ENCODE assay signal across 13 cellular contexts in genomic region chr18:12895016-12895415, GRCh38. TPM values are rescaled to one million over a fixed set of nuclear protein-coding genes. Genes with fewer than 3 reads are reported as not detected.
DNase-seq lines count a peak whose midpoint lies in the region; ATAC-seq and TF ChIP-seq lines count a peak whose summit lies in the region.
"Had no signal": no experiment of that assay in that cellular context is flagged by ENCODE, and none has a peak within 500 bp of the region (broad histone marks: within the 10 kb centered on the region; RNA-seq: fewer than 3 reads in every experiment).

No MANE protein-coding gene starts in this region.

- H3K4ac ChIP-seq in IMR-90 (ENCODE audit: low read depth, low read length), result no peak overlapping the region
- H3K4ac ChIP-seq in trophoblast cell (ENCODE audit: low read depth, low read length), result no peak overlapping the region

- H3K9me3 Mint-ChIP-seq in activated naive CD8-positive, alpha-beta T cell treated with anti-CD3 and anti-CD28 coated beads for 36 hours, result no peaks in the 10 kb centered on the region
- H3K9me3 Mint-ChIP-seq: CD8-positive, alpha-beta T cell had no signal

- H3K9ac ChIP-seq in IMR-90 (ENCODE audit: low read depth, low read length) (no peak overlapping the region), trophoblast cell (ENCODE audit: low read length) (no peak overlapping the region)

- H3K4me2 ChIP-seq in IMR-90 (ENCODE audit: low read depth, low read length), result no peak overlapping the region
- H3K4me2 ChIP-seq in trophoblast cell (ENCODE audit: low read length), result no peak overlapping the region

- H3K4me3 ChIP-seq in IMR-90 (ENCODE audit: insufficient read depth, low read depth, low read length) (no peak overlapping the region), trophoblast cell (ENCODE audit: low read depth, low read length) (no peak overlapping the region)

- no peak overlapping the region for H2AK9ac ChIP-seq in IMR-90 (replicated peaks; ENCODE audit: low read depth, low read length, poor library complexity)

- no peak overlapping the region for H4K12ac ChIP-seq in trophoblast cell (ENCODE audit: low read depth, low read length)

- no peaks in the 10 kb centered on the region for H3K79me2 ChIP-seq in trophoblast cell (ENCODE audit: control insufficient read depth, insufficient read depth, low read length, poor library complexity)

- no peaks in the 10 kb centered on the region for H3K9me1 ChIP-seq in IMR-90 (ENCODE audit: insufficient read depth, low read length)

- H2BK12ac ChIP-seq in trophoblast cell (ENCODE audit: low read length), result no peak overlapping the region

- CTCF ChIA-PET in IMR-90 (lab: Yijun Ruan, JAX), result no interaction called here

- TF ChIP-seq CTCF in IMR-90 (conservative IDR thresholded peaks at IDR 0.05; ENCODE audit: low read depth, low read length), result no peak

- H3K27ac ChIP-seq in IMR-90 (ENCODE audit: insufficient read depth, low read length) (no peak overlapping the region), trophoblast cell (ENCODE audit: low read depth, low read length) (no peak overlapping the region)

- peaks cover 23% of the 10 kb centered on the region for H3K4me1 Mint-ChIP-seq in activated naive CD8-positive, alpha-beta T cell treated with anti-CD3 and anti-CD28 coated beads for 36 hours

- H3K36me3 Mint-ChIP-seq in activated naive CD8-positive, alpha-beta T cell treated with anti-CD3 and anti-CD28 coated beads for 36 hours, result no peaks in the 10 kb centered on the region
- H3K36me3 Mint-ChIP-seq: CD14-positive monocyte; CD8-positive, alpha-beta T cell had no signal

- H3K27me3 Mint-ChIP-seq in activated naive CD8-positive, alpha-beta T cell treated with anti-CD3 and anti-CD28 coated beads for 36 hours, result peaks cover 41% of the 10 kb centered on the region

- H4K5ac ChIP-seq in IMR-90 (ENCODE audit: low read depth, low read length), result no peak overlapping the region

- H3K79me1 ChIP-seq in IMR-90 (ENCODE audit: low read depth in 1 of 2, low read length in 2 of 2) (no peaks in the 10 kb centered on the region), trophoblast cell (ENCODE audit: low read length) (no peaks in the 10 kb centered on the region)

- dilution Hi-C loops in IMR-90 (cut with HindIII; ENCODE audit: low sequenced_read_pairs, unreplicated experiment), result no loop called here

- no peak overlapping the region for H3K56ac ChIP-seq in IMR-90 (ENCODE audit: extremely low read depth, insufficient read depth, low read length)

- H2BK120ac ChIP-seq in IMR-90 (ENCODE audit: low read depth, low read length), result no peak overlapping the region
- H2BK120ac ChIP-seq in trophoblast cell (ENCODE audit: insufficient read depth, low read length, poor library complexity), result no peak overlapping the region

- no CpG with 5 or more reads among the region's 1 CpG for WGBS in IMR-90 (ENCODE audit: extremely low coverage in 2 of 2, insufficient read length in 1 of 2), 2 experiments
- no CpG with 5 or more reads among the region's 1 CpG for WGBS in trophoblast cell (ENCODE audit: extremely low coverage, insufficient coverage, insufficient read length)

- H3K9me3 ChIP-seq in IMR-90 (ENCODE audit: control insufficient read depth, insufficient read depth, low read length), result peaks cover 7% of the 10 kb centered on the region
- no peaks in the 10 kb centered on the region for H3K9me3 ChIP-seq in trophoblast cell (ENCODE audit: insufficient read depth, low read depth, low read length)

- POLR2A ChIA-PET in IMR-90 (lab: Charles Lee; ENCODE audit: unreplicated experiment), result no interaction called here

- H3K14ac ChIP-seq in IMR-90 (replicated peaks; ENCODE audit: low read depth, low read length) (no peak overlapping the region), trophoblast cell (ENCODE audit: low read length) (no peak overlapping the region)

- TF ChIP-seq POLR2A in IMR-90 (IDR thresholded peaks at IDR 0.05; ENCODE audit: low read depth, low read length), result no peak

- no peak overlapping the region for H3K4me3 Mint-ChIP-seq in activated naive CD8-positive, alpha-beta T cell treated with anti-CD3 and anti-CD28 coated beads for 36 hours
- H3K4me3 Mint-ChIP-seq: CD8-positive, alpha-beta T cell had no signal

- no peak for ATAC-seq in IMR-90 (ENCODE audit: low read depth)
- peak; percentile 75 for ATAC-seq in stimulated activated naive CD8-positive, alpha-beta T cell treated with anti-CD3 and anti-CD28 coated beads, Interleukin-15, Interleukin-2, amounts not matched to agents 100 U/mL and 50 U/mL, for 24 hours
- no peak for ATAC-seq in HG02610 (IDR thresholded peaks at IDR 0.05; ENCODE audit: unreplicated experiment)
- ATAC-seq: CD8-positive, alpha-beta T cell; HCT116 had no signal

- no peak overlapping the region for H2AFZ ChIP-seq in IMR-90 (replicated peaks; ENCODE audit: low read length, poor library complexity)
- H2AFZ ChIP-seq in trophoblast cell (ENCODE audit: insufficient read depth, low read length, poor library complexity), result no peak overlapping the region

- H4K91ac ChIP-seq in IMR-90 (ENCODE audit: insufficient read depth, low read depth, low read length), result no peak overlapping the region
- H4K91ac ChIP-seq in trophoblast cell (ENCODE audit: low read depth, low read length), result no peak overlapping the region

- H3K4me1 ChIP-seq in IMR-90 (ENCODE audit: control insufficient read depth, insufficient read depth, low read length) (no peaks in the 10 kb centered on the region), trophoblast cell (ENCODE audit: control insufficient read depth in 1 of 2, insufficient read depth in 2 of 2, low read length in 2 of 2) (no peaks in the 10 kb centered on the region)

- H3K36me3 ChIP-seq in IMR-90 (ENCODE audit: control insufficient read depth, insufficient read depth, low read length) (no peaks in the 10 kb centered on the region), trophoblast cell (ENCODE audit: control insufficient read depth in 1 of 2, insufficient read depth in 2 of 2, low read length in 2 of 2) (no peaks in the 10 kb centered on the region)

- no peaks in the 10 kb centered on the region for H4K20me1 ChIP-seq in IMR-90 (ENCODE audit: insufficient read depth, low read length)

- H2BK5ac ChIP-seq in IMR-90 (ENCODE audit: low read depth, low read length, poor library complexity, severe bottlenecking) (no peak overlapping the region), trophoblast cell (ENCODE audit: low read depth, low read length, poor library complexity) (no peak overlapping the region)

- no peak overlapping the region for H2BK15ac ChIP-seq in IMR-90 (ENCODE audit: low read depth, low read length)

- peak overlapping the region; percentile 48; the same call in 1 of the 2 replicates for H3K23ac ChIP-seq in IMR-90 (ENCODE audit: low read depth, low read length)
- H3K23ac ChIP-seq in trophoblast cell (ENCODE audit: low read length), result no peak overlapping the region

- H2BK20ac ChIP-seq in IMR-90 (ENCODE audit: low read depth, low read length), result no peak overlapping the region

- H3K18ac ChIP-seq in IMR-90 (ENCODE audit: low read depth, low read length), result no peak overlapping the region
- no peak overlapping the region for H3K18ac ChIP-seq in trophoblast cell (ENCODE audit: low read length)

- H2AK5ac ChIP-seq in IMR-90 (ENCODE audit: low read depth, low read length) (no peak overlapping the region), trophoblast cell (ENCODE audit: low read length) (no peak overlapping the region)

- H3K27ac Mint-ChIP-seq in activated naive CD8-positive, alpha-beta T cell treated with anti-CD3 and anti-CD28 coated beads for 36 hours, result no peak overlapping the region
- H3K27ac Mint-ChIP-seq: CD8-positive, alpha-beta T cell had no signal

- in situ Hi-C loops in IMR-90 (cut with MboI; ENCODE audit: low sequenced_read_pairs), result loop anchor here (10.0 kb wide), 1 partner anchor 150 kb away; no protein-coding TSS in a partner anchor

- no TSS peak for BruUV-seq in IMR-90 (replicated peaks; lab: Mats Ljungman, UMichigan)

- H4K8ac ChIP-seq in IMR-90 (ENCODE audit: low read depth in 2 of 2, low read length in 2 of 2), result no peak overlapping the region
- H4K8ac ChIP-seq in trophoblast cell (ENCODE audit: low read depth, low read length), result no peak overlapping the region

- no peak for DNase-seq in IMR-90
- DNase-seq in activated naive CD8-positive, alpha-beta T cell treated with anti-CD3 and anti-CD28 coated beads for 36 hours, result peak; percentile 28
- DNase-seq in myocyte (ENCODE audit: low read depth), result peak; percentile 12
- DNase-seq in stimulated activated naive CD8-positive, alpha-beta T cell treated with anti-CD3 and anti-CD28 coated beads, Interleukin-15, Interleukin-2, amounts not matched to agents 100 U/mL and 50 U/mL, for 24 hours, result peak; percentile 28
- no peak for DNase-seq in trophoblast cell
- no peak for DNase-seq in NCI-H774 (lab: John Stamatoyannopoulos, UW)
- DNase-seq: CD8-positive, alpha-beta T cell; COR-L47; DND-41; GDM1 had no signal

- intact Hi-C loops in IMR-90 (cut with micrococcal nuclease), result loop anchor here (2.0 kb wide), 1 partner anchor 40 kb away; no protein-coding TSS in a partner anchor

- TF ChIP-seq RAD21 in IMR-90 (IDR thresholded peaks at IDR 0.05; ENCODE audit: low read length), result no peak

- H3K27me3 ChIP-seq in IMR-90 (ENCODE audit: control insufficient read depth, insufficient read depth, low read length) (peaks cover 19% of the 10 kb centered on the region), trophoblast cell (ENCODE audit: insufficient read depth, low read length) (no peaks in the 10 kb centered on the region)

TF ChIP-seq in IMR-90, 13 proteins besides CTCF, POLR2A, EP300 and RAD21 (continues in another document):
- no peak for TF ChIP-seq MAZ (IDR thresholded peaks at IDR 0.05; ENCODE audit: borderline replicate concordance, low read depth, low read length)
- TF ChIP-seq NFE2L2 (IDR thresholded peaks at IDR 0.05; ENCODE audit: low read depth, low read length), result no peak

RNA-seq across cellular contexts. Expression of gene PTPN2, which starts 11.0 kb away (rescaled TPM):
- total RNA-seq in IMR-90 (2012; rRNA removed) (30.6 and 36.9 TPM in 2 replicates), myocyte (38.5 and 46.6 TPM in 2 replicates)
- polyA plus RNA-seq in IMR-90 (2012; rRNA removed), result 10.9 and 13.2 TPM in 2 replicates
- 2.4 and 3.9 TPM in 2 replicates for polyA plus RNA-seq in IMR-90 (2012; cell fraction: cytosol; rRNA removed)
- polyA plus RNA-seq in IMR-90 (2012; cell fraction: nucleus; rRNA removed; ENCODE audit: low replicate concordance), result 3.7 and 32.1 TPM in 2 replicates
- total RNA-seq in activated naive CD8-positive, alpha-beta T cell treated with anti-CD3 and anti-CD28 coated beads for 36 hours, result 10 to 100 TPM; 50.9 to 57.2 TPM
- polyA plus RNA-seq in myocyte (2012), result 14.1 TPM
- polyA plus RNA-seq in trophoblast cell (2013), result 23.3 and 26.4 TPM in 2 replicates

RNA-seq across cellular contexts. Expression of gene SEH1L, which starts 52.8 kb away (rescaled TPM):
- total RNA-seq in IMR-90 (2012; rRNA removed) (43.0 and 45.5 TPM in 2 replicates), myocyte (17.8 and 27.0 TPM in 2 replicates)
- polyA plus RNA-seq in IMR-90 (2012; rRNA removed), result 25.1 and 27.6 TPM in 2 replicates
- polyA plus RNA-seq in IMR-90 (2012; cell fraction: cytosol; rRNA removed), result 9.5 and 19.0 TPM in 2 replicates
- 8.2 and 20.6 TPM in 2 replicates for polyA plus RNA-seq in IMR-90 (2012; cell fraction: nucleus; rRNA removed; ENCODE audit: low replicate concordance)
- total RNA-seq in activated naive CD8-positive, alpha-beta T cell treated with anti-CD3 and anti-CD28 coated beads for 36 hours, result 100 to 1,000 TPM; 146 to 155 TPM
- 23.8 TPM for polyA plus RNA-seq in myocyte (2012)
- 18.6 and 20.1 TPM in 2 replicates for polyA plus RNA-seq in trophoblast cell (2013)

Comparison
In these comparisons a context has a peak if more than half of its experiments do, and no peak if none do; other contexts are left out.
1. DNase-seq: peak in activated naive CD8-positive, alpha-beta T cell treated with anti-CD3 and anti-CD28 coated beads for 36 hours (single experiment), myocyte (single experiment) and stimulated activated naive CD8-positive, alpha-beta T cell treated with anti-CD3 and anti-CD28 coated beads, Interleukin-15, Interleukin-2, amounts not matched to agents 100 U/mL and 50 U/mL, for 24 hours (single experiment); none in IMR-90 (single experiment), trophoblast cell (0 of 2) and NCI-H774 (single experiment).